20 cellular contexts compared by ENCODE assay signal in genomic region chr15:97874139-97874538, GRCh38.
"Had no signal": no experiment of that assay in that cellular context is flagged by ENCODE, and none has a peak within 500 bp of the region (broad histone marks: within the 10 kb centered on the region; RNA-seq: fewer than 3 reads in every experiment).

No MANE protein-coding gene starts in this region.

- H3K27me3 ChIP-seq: upper lobe of left lung had no signal

- FAIRE-seq: astrocyte, colon, keratinocyte had no signal

- H3K9me3 ChIP-seq: thoracic aorta, upper lobe of left lung had no signal

- H3K36me3 ChIP-seq: spleen, thoracic aorta, upper lobe of left lung had no signal

- DNase-seq: activated CD4-positive, alpha-beta T cell treated with anti-CD3 and anti-CD28 coated beads, Interleukin-2, amount 50 U/mL, for 4 hours; activated CD8-positive, alpha-beta memory T cell treated with anti-CD3 and anti-CD28 coated beads, Interleukin-2, amount 50 U/mL, for 48 hours; activated naive CD4-positive, alpha-beta T cell; activated naive CD8-positive, alpha-beta T cell treated with anti-CD3 and anti-CD28 coated beads for 36 hours; activated T-cell treated with anti-CD3 and anti-CD28 coated beads, Interleukin-2, amount 50 U/mL, for 4 hours; dorsolateral prefrontal cortex; naive thymus-derived CD4-positive, alpha-beta T cell; occipital lobe; posterior cingulate gyrus; spleen; stimulated activated CD4-positive, alpha-beta T cell treated with anti-CD3 and anti-CD28 coated beads, Interleukin-4, amount 100 ng/mL, for 1 hour; stimulated activated naive CD4-positive, alpha-beta T cell; T1000 had no signal

- H3K27ac ChIP-seq: dorsolateral prefrontal cortex, spleen, thoracic aorta, upper lobe of left lung had no signal

- H3K4me1 ChIP-seq: spleen, upper lobe of left lung had no signal

- H3K4me3 ChIP-seq: dorsolateral prefrontal cortex, lung, spleen, thoracic aorta had no signal

- ATAC-seq: activated T-cell treated with anti-CD3 and anti-CD28 coated beads, Interleukin-2, amount 50 U/mL, for 4 hours; naive thymus-derived CD4-positive, alpha-beta T cell; WTC11 had no signal
